ENCODE assay signal across 8 cellular contexts in genomic region chr10:45726703-45727420, GRCh38. TPM values are rescaled to one million over a fixed set of nuclear protein-coding genes. Genes with fewer than 3 reads are reported as not detected.
A peak's percentile ranks its signal among the peaks of the same experiment; 100 is the strongest.
DNase-seq lines count a peak whose midpoint lies in the region; ATAC-seq and TF ChIP-seq lines count a peak whose summit lies in the region.
"Not testable (repeated sequence)": the region's sequence is repeated elsewhere in the genome, so short reads cannot be mapped to it uniquely, and the experiment has no call there.

Gene WASHC2C (plus strand): TSS chr10:45727266. CDS start chr10:45727318, 52 bp downstream.

- DNase-seq in AG04450 (ENCODE audit: low read depth, low spot score) (peak; percentile 13), NCI-H446 (lab: John Stamatoyannopoulos, UW) (peak; percentile 9 to 81), caudate nucleus (lab: John Stamatoyannopoulos, UW) (peak; percentile 9 to 95 (median 81)), iPS-NIHi11 (ENCODE audit: low spot score) (peak; percentile 77)

- H3K4me3 ChIP-seq in AG04450 (ENCODE audit: low read depth, low read length) (peak within 1 kb of the TSS; percentile 65), skin epidermis (peak within 1 kb of the TSS; percentile 51 to 89 (median 79))

- H3K9me3 ChIP-seq in AG04450 (ENCODE audit: control insufficient read depth, insufficient read depth, low read length) = not testable (repeated sequence)

- ATAC-seq in GM19023 (IDR thresholded peaks at IDR 0.05; ENCODE audit: unreplicated experiment) (peak; percentile 92), HG03159 (IDR thresholded peaks at IDR 0.05; ENCODE audit: unreplicated experiment) (peak; percentile 92)
- ATAC-seq in activated CD4-positive, CD25-positive, alpha-beta regulatory T cell treated with anti-CD3 and anti-CD28 coated beads, Interleukin-2, amount 50 U/mL, for 24 hours = peak; percentile 96 to 97

- CTCF ChIA-PET in AG04450 (lab: Charles Lee) = interaction anchor here (1.4 kb wide), 1 partner anchor 262 kb away, joined by 5 read pairs; no protein-coding TSS in a partner anchor

- H3K27ac ChIP-seq in AG04450 (ENCODE audit: low read depth, low read length) (peak within 1 kb of the TSS; percentile 11), caudate nucleus (ENCODE audit: low read depth, low read length) (peak within 1 kb of the TSS; percentile 48), skin epidermis (peak within 1 kb of the TSS; percentile 77 to 95 (median 86))

- POLR2A ChIA-PET in AG04450 (lab: Yijun Ruan, JAX) = not testable (repeated sequence)

- H3K27me3 ChIP-seq in AG04450 (ENCODE audit: control insufficient read depth, insufficient read depth, low read length) = not testable (repeated sequence)

- not testable (repeated sequence) for TF ChIP-seq CTCF in AG04450 (IDR thresholded peaks at IDR 0.05; ENCODE audit: low read depth, low read length)

RNA-seq across cellular contexts. Expression of gene WASHC2C, which starts in this region (rescaled TPM):
- 45.2 and 62.3 TPM in 2 replicates for polyA plus RNA-seq in AG04450 (2011; rRNA removed)
- polyA minus RNA-seq in AG04450 (2011; rRNA and poly(A)+ RNA removed) = 32.6 and 63.8 TPM in 2 replicates

Comparison
In these comparisons a context has a peak if more than half of its experiments do, and no peak if none do; other contexts are left out.
1. Peak in every context shown above with its lines: DNase-seq, ATAC-seq, H3K4me3 ChIP-seq and H3K27ac ChIP-seq.
2. DNase-seq: peak in every context shown above with its lines; median percentile 81 in caudate nucleus; 77 in iPS-NIHi11; 45 in NCI-H446; 13 in AG04450.
3. H3K27ac ChIP-seq: peak in every context shown above with its lines; median percentile 86 in skin epidermis; 48 in caudate nucleus; 11 in AG04450.